ENCODE assay signal across 21 cellular contexts in the genomic region with DNA sequence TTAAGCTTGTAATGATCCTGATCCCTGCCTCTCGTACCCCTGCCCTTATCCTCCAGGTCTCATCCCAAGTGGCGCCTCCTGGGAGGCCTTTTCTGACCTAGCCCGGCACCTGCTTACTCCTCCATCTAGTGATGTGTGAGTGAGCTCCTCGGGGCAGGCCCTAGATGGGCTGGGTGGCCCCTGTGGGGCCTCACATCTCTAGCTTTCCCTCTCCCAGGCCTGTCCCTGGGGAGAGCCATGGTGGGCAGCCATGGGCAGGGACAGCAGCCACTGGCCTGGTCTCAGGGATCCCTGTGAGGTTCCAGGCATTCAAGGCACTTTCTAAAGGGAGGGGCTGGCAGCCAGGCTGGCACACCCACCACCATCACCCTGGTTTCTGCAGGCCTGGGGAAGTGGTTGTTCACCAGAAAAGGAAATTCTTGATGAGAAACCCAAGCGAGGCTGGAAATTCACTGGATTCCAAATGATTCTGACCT. TPM values are rescaled to one million over a fixed set of nuclear protein-coding genes. Genes with fewer than 3 reads are reported as not detected.
DNase-seq lines count a peak whose midpoint lies in the region; ATAC-seq and TF ChIP-seq lines count a peak whose summit lies in the region.
"Had no signal": no experiment of that assay in that cellular context is flagged by ENCODE, and none has a peak within 500 bp of the region (broad histone marks: within the 10 kb centered on the region; RNA-seq: fewer than 3 reads in every experiment).

No MANE protein-coding gene starts in this region.

- H3K27me3 ChIP-seq in parathyroid adenoma (ENCODE audit: control insufficient read depth, insufficient read depth, low read length) (no peaks in the 10 kb centered on the region), thyroid gland (no peaks in the 10 kb centered on the region)
- H3K27me3 ChIP-seq in CD4-positive, alpha-beta T cell (ENCODE audit: control insufficient read depth, insufficient read depth, low read length) = no peaks in the 10 kb centered on the region
- H3K27me3 ChIP-seq: BE2C had no signal

- intact Hi-C loops in thyroid gland (cut with DNase I) = no loop called here
- intact Hi-C loops in CD4-positive, alpha-beta T cell (cut with DNase I, micrococcal nuclease) = no loop called here

- WGBS in thyroid gland, 2 donors = 73 to 74% methylated on average over 5 of the region's 5 CpGs

- H3K4me3 ChIP-seq in parathyroid adenoma (ENCODE audit: low read depth, low read length) (no peak overlapping the region), thyroid gland (replicated peaks in 1 of 3) (no peak overlapping the region)

- no peak for ATAC-seq in CD4-positive, alpha-beta T cell (ENCODE audit: poor library complexity)
- ATAC-seq: activated CD4-positive, alpha-beta T cell treated with anti-CD3 and anti-CD28 coated beads for 36 hours; activated naive CD8-positive, alpha-beta T cell treated with anti-CD3 and anti-CD28 coated beads, Interleukin-2, amount 50 U/mL, for 24 hours; activated T-helper 17 cell treated with anti-CD3 and anti-CD28 coated beads, Interleukin-2, amount 50 U/mL, for 72 hours had no signal

- H3K9me3 Mint-ChIP-seq in CD4-positive, alpha-beta T cell = no peaks in the 10 kb centered on the region
- H3K9me3 Mint-ChIP-seq: activated naive CD8-positive, alpha-beta T cell treated with anti-CD3 and anti-CD28 coated beads, Interleukin-2, amount 50 U/mL, for 24 hours; activated T-helper 17 cell treated with anti-CD3 and anti-CD28 coated beads, Interleukin-2, amount 50 U/mL, for 72 hours; endodermal cell; naive B cell had no signal

- H3K27ac ChIP-seq in angular gyrus (ENCODE audit: low read depth, low read length) = peak overlapping the region; percentile 97
- peak overlapping the region; percentile 29 for H3K27ac ChIP-seq in parathyroid adenoma
- peak overlapping the region; percentile 80 to 90 (median 89) for H3K27ac ChIP-seq in thyroid gland
- no peak overlapping the region for H3K27ac ChIP-seq in CD4-positive, alpha-beta T cell (ENCODE audit: low read depth, low read length)
- H3K27ac ChIP-seq: KMS-11 had no signal

- no peak overlapping the region for H3K9ac ChIP-seq in parathyroid adenoma
- H3K9ac ChIP-seq: KMS-11 had no signal

- no peak overlapping the region for H3K4me3 Mint-ChIP-seq in CD4-positive, alpha-beta T cell
- H3K4me3 Mint-ChIP-seq: activated CD4-positive, alpha-beta T cell treated with anti-CD3 and anti-CD28 coated beads for 36 hours; activated naive CD8-positive, alpha-beta T cell treated with anti-CD3 and anti-CD28 coated beads, Interleukin-2, amount 50 U/mL, for 24 hours; activated T-helper 17 cell treated with anti-CD3 and anti-CD28 coated beads, Interleukin-2, amount 50 U/mL, for 72 hours; endodermal cell had no signal

- DNase-seq in dermis blood vessel endothelial cell = peak; percentile 28
- no peak for DNase-seq in thyroid gland
- no peak for DNase-seq in CD4-positive, alpha-beta T cell
- no peak for DNase-seq in SHP77 (lab: John Stamatoyannopoulos, UW)
- no peak for DNase-seq in NCI-H345 treated with DMSO at 0.1 percent for 48 hours (lab: John Stamatoyannopoulos, UW; ENCODE audit: unreplicated experiment)
- DNase-seq: activated CD4-positive, alpha-beta T cell treated with anti-CD3 and anti-CD28 coated beads for 36 hours; activated naive CD8-positive, alpha-beta T cell treated with anti-CD3 and anti-CD28 coated beads, Interleukin-2, amount 50 U/mL, for 24 hours; BE2C; endodermal cell; mammary epithelial cell; naive B cell; NCI-H2029 treated with DMSO at 0.1 percent for 48 hours; NCI-H446 treated with DMSO at 0.1 percent for 48 hours; RPMI8226; stimulated activated CD4-positive, alpha-beta T cell treated with anti-CD3 and anti-CD28 coated beads, Interleukin-12 subunit alpha, Interleukin-12 subunit beta, amount 100 ng/mL, for 4 hours; trophoblast cell had no signal

- H3K4me1 Mint-ChIP-seq in CD4-positive, alpha-beta T cell (ENCODE audit: low read depth) = no peaks in the 10 kb centered on the region
- H3K4me1 Mint-ChIP-seq: activated CD4-positive, alpha-beta T cell treated with anti-CD3 and anti-CD28 coated beads for 36 hours; activated naive CD8-positive, alpha-beta T cell treated with anti-CD3 and anti-CD28 coated beads, Interleukin-2, amount 50 U/mL, for 24 hours; activated T-helper 17 cell treated with anti-CD3 and anti-CD28 coated beads, Interleukin-2, amount 50 U/mL, for 72 hours had no signal

- no peak for TF ChIP-seq POLR2A in thyroid gland (IDR thresholded peaks at IDR 0.05)

- H3K27me3 Mint-ChIP-seq in CD4-positive, alpha-beta T cell = no peaks in the 10 kb centered on the region
- H3K27me3 Mint-ChIP-seq: activated CD4-positive, alpha-beta T cell treated with anti-CD3 and anti-CD28 coated beads for 36 hours; activated naive CD8-positive, alpha-beta T cell treated with anti-CD3 and anti-CD28 coated beads, Interleukin-2, amount 50 U/mL, for 24 hours; activated T-helper 17 cell treated with anti-CD3 and anti-CD28 coated beads, Interleukin-2, amount 50 U/mL, for 72 hours; naive B cell had no signal

- no peaks in the 10 kb centered on the region for H3K79me2 ChIP-seq in parathyroid adenoma

- CTCF ChIA-PET in CD4-positive, alpha-beta T cell (lab: Charles Lee) = no interaction called here

- H3K9me3 ChIP-seq in parathyroid adenoma (ENCODE audit: control insufficient read depth, low read length) (no peaks in the 10 kb centered on the region), thyroid gland (no peaks in the 10 kb centered on the region)
- no peaks in the 10 kb centered on the region for H3K9me3 ChIP-seq in CD4-positive, alpha-beta T cell (ENCODE audit: control insufficient read depth, low read length)
- H3K9me3 ChIP-seq: BE2C had no signal

- H3K27ac Mint-ChIP-seq in CD4-positive, alpha-beta T cell = no peak overlapping the region
- H3K27ac Mint-ChIP-seq: activated CD4-positive, alpha-beta T cell treated with anti-CD3 and anti-CD28 coated beads for 36 hours; activated naive CD8-positive, alpha-beta T cell treated with anti-CD3 and anti-CD28 coated beads, Interleukin-2, amount 50 U/mL, for 24 hours; activated T-helper 17 cell treated with anti-CD3 and anti-CD28 coated beads, Interleukin-2, amount 50 U/mL, for 72 hours; endodermal cell had no signal

- no peak overlapping the region for H2AFZ ChIP-seq in parathyroid adenoma

- no peaks in the 10 kb centered on the region for H3K36me3 Mint-ChIP-seq in CD4-positive, alpha-beta T cell (ENCODE audit: low read depth)
- H3K36me3 Mint-ChIP-seq: naive B cell had no signal

- H3K4me2 ChIP-seq in parathyroid adenoma (ENCODE audit: low read length) = no peak overlapping the region
- H3K4me2 ChIP-seq: KMS-11 had no signal

- no peaks in the 10 kb centered on the region for H3K36me3 ChIP-seq in parathyroid adenoma (ENCODE audit: control insufficient read depth, insufficient read depth, low read length)
- no peaks in the 10 kb centered on the region for H3K36me3 ChIP-seq in thyroid gland
- H3K36me3 ChIP-seq: BE2C had no signal

- no peak for TF ChIP-seq CTCF in parathyroid adenoma (IDR thresholded peaks at IDR 0.05)
- no peak for TF ChIP-seq CTCF in thyroid gland (IDR thresholded peaks at IDR 0.05)
- TF ChIP-seq CTCF in CD4-positive, alpha-beta T cell (IDR thresholded peaks at IDR 0.05) = no peak

- POLR2A ChIA-PET in CD4-positive, alpha-beta T cell (lab: Charles Lee) = no interaction called here

- H3K4me1 ChIP-seq in parathyroid adenoma (peaks cover 2% of the 10 kb centered on the region), thyroid gland (peaks cover 22 to 36% of the 10 kb centered on the region in 2 donors)
- H3K4me1 ChIP-seq: BE2C had no signal

RNA-seq across cellular contexts. Expression of gene GNAZ, which starts 27.9 kb away (rescaled TPM):
- 0.37 and 0.68 TPM in 2 replicates for total RNA-seq in dermis blood vessel endothelial cell
- 1 to 10 TPM; 4.2 to 8.2 (median 4.8) TPM for total RNA-seq in thyroid gland
- under 1 TPM; 0.20 to 0.38 TPM for total RNA-seq in CD4-positive, alpha-beta T cell

RNA-seq across cellular contexts. Expression of gene RSPH14, which starts 43.5 kb away (rescaled TPM):
- 0.17 and 0.23 TPM in 2 replicates for total RNA-seq in dermis blood vessel endothelial cell
- 1 to 10 TPM in 2 of 4 donors, not detected in 2; 1.1 to 3.0 TPM for total RNA-seq in thyroid gland
- 1 to 10 TPM; 1.2 to 1.5 TPM for total RNA-seq in CD4-positive, alpha-beta T cell
- total RNA-seq: activated T-helper 17 cell treated with anti-CD3 and anti-CD28 coated beads, Interleukin-2, amount 50 U/mL, for 72 hours; G401 had no signal

RNA-seq across cellular contexts. Expression of gene RAB36, which starts 47.0 kb away (rescaled TPM):
- 0.34 and 0.70 TPM in 2 replicates for total RNA-seq in dermis blood vessel endothelial cell
- 10 to 100 TPM; 10.9 to 33.4 (median 27.8) TPM for total RNA-seq in thyroid gland
- total RNA-seq in CD4-positive, alpha-beta T cell = under 1 TPM; 0.77 to 0.87 TPM
